In genomic region chr2:219228026-219228744, GRCh38 we compare ENCODE assay signal across 8 cellular contexts. TPM values are rescaled to one million over a fixed set of nuclear protein-coding genes. Genes with fewer than 3 reads are reported as not detected.
DNase-seq lines count a peak whose midpoint lies in the region; ATAC-seq, FAIRE-seq and TF ChIP-seq lines count a peak whose summit lies in the region.

No MANE protein-coding gene starts in this region.

- peaks cover 50% of the 10 kb centered on the region for H3K4me1 Mint-ChIP-seq in activated naive CD4-positive, alpha-beta T cell treated with anti-CD3 and anti-CD28 coated beads, Interleukin-2, amount 50 U/mL, for 24 hours

- no peak for TF ChIP-seq RAD21 in liver (IDR thresholded peaks at IDR 0.05)

- no peak for TF ChIP-seq CTCF in liver (IDR thresholded peaks at IDR 0.05; ENCODE audit: low read depth, low read length, missing input control)

- H3K36me3 ChIP-seq in adipocyte (ENCODE audit: control insufficient read depth, insufficient read depth, low read length, severe bottlenecking), result peaks cover 53% of the 10 kb centered on the region
- H3K36me3 ChIP-seq in liver (ENCODE audit: control insufficient read depth in 4 of 4, insufficient read depth in 3 of 4, low read depth in 1 of 4, low read length in 3 of 4), result peaks cover 15 to 41% (median 36%) of the 10 kb centered on the region in 4 donors
- peaks cover 3% of the 10 kb centered on the region for H3K36me3 ChIP-seq in urinary bladder (ENCODE audit: insufficient read depth)
- peaks cover 11 to 32% of the 10 kb centered on the region in 2 donors for H3K36me3 ChIP-seq in small intestine (ENCODE audit: control insufficient read depth in 2 of 2, insufficient read depth in 2 of 2, low read length in 2 of 2)

- WGBS in liver, result 73% methylated on average over 6 of the region's 6 CpGs
- WGBS in urinary bladder, result 51% methylated on average over 6 of the region's 6 CpGs
- WGBS in small intestine, 3 donors, result 44 to 55% (median 51%) methylated on average over 6 of the region's 6 CpGs

- no peaks in the 10 kb centered on the region for H3K27me3 ChIP-seq in adipocyte (replicated peaks; ENCODE audit: control insufficient read depth, insufficient read depth, low read length)
- no peaks in the 10 kb centered on the region for H3K27me3 ChIP-seq in liver (ENCODE audit: control insufficient read depth in 4 of 4, insufficient read depth in 4 of 4, low read length in 3 of 4)
- no peaks in the 10 kb centered on the region for H3K27me3 ChIP-seq in small intestine (ENCODE audit: control insufficient read depth in 2 of 2, insufficient read depth in 2 of 2, low read length in 2 of 2)

- no peak for ATAC-seq in GM21825 (IDR thresholded peaks at IDR 0.05; ENCODE audit: unreplicated experiment)

- peak overlapping the region in 1 of 2 donors; percentile 97 for H3K27ac ChIP-seq in liver (ENCODE audit: low read depth in 1 of 2, low read length in 2 of 2)
- no peak overlapping the region for H3K27ac ChIP-seq in urinary bladder (ENCODE audit: low read depth)
- peak overlapping the region in 1 of 2 donors; percentile 98 for H3K27ac ChIP-seq in small intestine (ENCODE audit: low read depth in 1 of 2, low read length in 1 of 2)

- no peak overlapping the region for H3K27ac Mint-ChIP-seq in activated naive CD4-positive, alpha-beta T cell treated with anti-CD3 and anti-CD28 coated beads, Interleukin-2, amount 50 U/mL, for 24 hours

- peaks cover 12% of the 10 kb centered on the region for H3K36me3 Mint-ChIP-seq in activated naive CD4-positive, alpha-beta T cell treated with anti-CD3 and anti-CD28 coated beads, Interleukin-2, amount 50 U/mL, for 24 hours

- no peak for DNase-seq in activated naive CD4-positive, alpha-beta T cell (lab: John Stamatoyannopoulos, UW)
- peak; percentile 18 for DNase-seq in adipocyte (ENCODE audit: low read depth)
- no peak for DNase-seq in RPMI8226
- DNase-seq in small intestine, result no peak

- H3K9me3 Mint-ChIP-seq in activated naive CD4-positive, alpha-beta T cell treated with anti-CD3 and anti-CD28 coated beads, Interleukin-2, amount 50 U/mL, for 24 hours, result no peaks in the 10 kb centered on the region

- H3K4me1 ChIP-seq in adipocyte (ENCODE audit: control insufficient read depth, insufficient read depth, low read length) (peaks cover 21% of the 10 kb centered on the region), liver (ENCODE audit: control insufficient read depth in 4 of 4, insufficient read depth in 4 of 4, low read length in 3 of 4) (peaks cover 7 to 22% (median 18%) of the 10 kb centered on the region in 4 donors), urinary bladder (ENCODE audit: insufficient read depth) (no peaks in the 10 kb centered on the region), small intestine (ENCODE audit: control insufficient read depth in 2 of 2, insufficient read depth in 1 of 2, low read depth in 1 of 2, low read length in 1 of 2) (peaks cover 5 to 10% of the 10 kb centered on the region in 2 donors)

- H3K4me3 ChIP-seq in adipocyte (ENCODE audit: low read length) (peak overlapping the region; percentile 96), liver (ENCODE audit: low read depth in 1 of 3, low read length in 3 of 3) (peak overlapping the region in 2 of 3 donors; percentile 87 to 94), urinary bladder (ENCODE audit: low read depth, low read length) (peak overlapping the region; percentile 90), small intestine (ENCODE audit: low read depth in 1 of 2, low read length in 2 of 2) (peak overlapping the region in 1 of 2 donors; percentile 84)

- peak overlapping the region; percentile 84 for H3K4me3 Mint-ChIP-seq in activated naive CD4-positive, alpha-beta T cell treated with anti-CD3 and anti-CD28 coated beads, Interleukin-2, amount 50 U/mL, for 24 hours

- H3K27me3 Mint-ChIP-seq in activated naive CD4-positive, alpha-beta T cell treated with anti-CD3 and anti-CD28 coated beads, Interleukin-2, amount 50 U/mL, for 24 hours, result no peaks in the 10 kb centered on the region

- FAIRE-seq in small intestine (lab: Jason Lieb, UNC), result no peak

- H3K9ac ChIP-seq in adipocyte (ENCODE audit: low read length) (peak overlapping the region; percentile 93), liver (ENCODE audit: low read depth in 1 of 2, low read length in 2 of 2) (peak overlapping the region; percentile 85 to 89)

- H3K9me3 ChIP-seq in adipocyte (ENCODE audit: control insufficient read depth, low read length), result no peaks in the 10 kb centered on the region
- H3K9me3 ChIP-seq in liver (ENCODE audit: control insufficient read depth in 4 of 4, low read length in 3 of 4), result no peaks in the 10 kb centered on the region
- H3K9me3 ChIP-seq in small intestine (ENCODE audit: control insufficient read depth, low read depth), result no peaks in the 10 kb centered on the region

TF ChIP-seq in liver, 16 proteins besides CTCF, POLR2A, EP300 and RAD21:
- no peak for TF ChIP-seq FOXA2 (IDR thresholded peaks at IDR 0.05)
- TF ChIP-seq GABPA (IDR thresholded peaks at IDR 0.05 in 1 of 2, conservative IDR thresholded peaks at IDR 0.05 in 1 of 2), result no peak
- no peak for TF ChIP-seq HNF4G (IDR thresholded peaks at IDR 0.05)
- no peak for TF ChIP-seq FOXA1 (IDR thresholded peaks at IDR 0.05)
- no peak for TF ChIP-seq RXRA (IDR thresholded peaks at IDR 0.05)
- TF ChIP-seq REST (IDR thresholded peaks at IDR 0.05), result no peak
- no peak for TF ChIP-seq ATF3 (IDR thresholded peaks at IDR 0.05)
- no peak for TF ChIP-seq SP1 (IDR thresholded peaks at IDR 0.05)
- TF ChIP-seq JUND (IDR thresholded peaks at IDR 0.05), result no peak
- TF ChIP-seq TAF1 (conservative IDR thresholded peaks at IDR 0.05), result no peak
- no peak for TF ChIP-seq HNF4A (conservative IDR thresholded peaks at IDR 0.05)
- no peak for TF ChIP-seq NR2F2 (IDR thresholded peaks at IDR 0.05)
- no peak for TF ChIP-seq ZBTB33 (IDR thresholded peaks at IDR 0.05)
- no peak for TF ChIP-seq EGR1 (IDR thresholded peaks at IDR 0.05; ENCODE audit: low read depth in 2 of 2)

RNA-seq across cellular contexts. Expression of gene ATG9A, which starts 1.3 kb away (rescaled TPM):
- total RNA-seq in liver (10 to 100 TPM; 44.7 to 68.1 TPM), urinary bladder (20.7 TPM)
- polyA plus RNA-seq in liver (10 to 100 TPM; 24.3 to 31.1 TPM), urinary bladder (54.6 TPM), small intestine (10 to 100 TPM in 2 of 3 donors, 1 to 10 TPM in 1; 8.1 to 37.0 (median 10.1) TPM)

RNA-seq across cellular contexts. Expression of gene ANKZF1, which starts 1.4 kb away (rescaled TPM):
- total RNA-seq in liver (10 to 100 TPM; 15.5 to 30.6 TPM), urinary bladder (30.6 TPM)
- polyA plus RNA-seq in liver (10 to 100 TPM in 1 of 2 donors, 1 to 10 TPM in 1; 9.0 to 25.5 TPM), urinary bladder (22.3 TPM), small intestine (10 to 100 TPM; 20.2 to 39.6 (median 33.8) TPM)

RNA-seq across cellular contexts. Expression of gene ABCB6, which starts 9.4 kb away (rescaled TPM):
- total RNA-seq in liver, result 10 to 100 TPM; 27.5 to 96.1 TPM
- polyA plus RNA-seq in liver, result 10 to 100 TPM; 19.0 to 68.1 TPM
- 25.7 TPM for total RNA-seq in urinary bladder
- 54.8 TPM for polyA plus RNA-seq in urinary bladder
- polyA plus RNA-seq in small intestine, result 10 to 100 TPM; 42.8 to 49.2 (median 43.2) TPM

RNA-seq across cellular contexts. Expression of gene GLB1L, which starts 17.1 kb away (rescaled TPM):
- 1 to 10 TPM; 2.8 to 5.2 TPM for total RNA-seq in liver
- 1 to 10 TPM; 2.3 TPM for polyA plus RNA-seq in liver
- 12.0 TPM for total RNA-seq in urinary bladder
- 6.5 TPM for polyA plus RNA-seq in urinary bladder
- 1 to 10 TPM; 3.1 to 5.4 (median 3.2) TPM for polyA plus RNA-seq in small intestine

RNA-seq across cellular contexts. Expression of gene STK16, which starts 17.1 kb away (rescaled TPM):
- 10 to 100 TPM; 14.8 to 44.3 TPM for total RNA-seq in liver
- polyA plus RNA-seq in liver, result 10 to 100 TPM in 1 of 2 donors, 1 to 10 TPM in 1; 5.8 to 32.5 TPM
- 11.2 TPM for total RNA-seq in urinary bladder
- 36.3 TPM for polyA plus RNA-seq in urinary bladder
- 10 to 100 TPM; 31.1 to 53.4 (median 44.5) TPM for polyA plus RNA-seq in small intestine
